In the genomic region with DNA sequence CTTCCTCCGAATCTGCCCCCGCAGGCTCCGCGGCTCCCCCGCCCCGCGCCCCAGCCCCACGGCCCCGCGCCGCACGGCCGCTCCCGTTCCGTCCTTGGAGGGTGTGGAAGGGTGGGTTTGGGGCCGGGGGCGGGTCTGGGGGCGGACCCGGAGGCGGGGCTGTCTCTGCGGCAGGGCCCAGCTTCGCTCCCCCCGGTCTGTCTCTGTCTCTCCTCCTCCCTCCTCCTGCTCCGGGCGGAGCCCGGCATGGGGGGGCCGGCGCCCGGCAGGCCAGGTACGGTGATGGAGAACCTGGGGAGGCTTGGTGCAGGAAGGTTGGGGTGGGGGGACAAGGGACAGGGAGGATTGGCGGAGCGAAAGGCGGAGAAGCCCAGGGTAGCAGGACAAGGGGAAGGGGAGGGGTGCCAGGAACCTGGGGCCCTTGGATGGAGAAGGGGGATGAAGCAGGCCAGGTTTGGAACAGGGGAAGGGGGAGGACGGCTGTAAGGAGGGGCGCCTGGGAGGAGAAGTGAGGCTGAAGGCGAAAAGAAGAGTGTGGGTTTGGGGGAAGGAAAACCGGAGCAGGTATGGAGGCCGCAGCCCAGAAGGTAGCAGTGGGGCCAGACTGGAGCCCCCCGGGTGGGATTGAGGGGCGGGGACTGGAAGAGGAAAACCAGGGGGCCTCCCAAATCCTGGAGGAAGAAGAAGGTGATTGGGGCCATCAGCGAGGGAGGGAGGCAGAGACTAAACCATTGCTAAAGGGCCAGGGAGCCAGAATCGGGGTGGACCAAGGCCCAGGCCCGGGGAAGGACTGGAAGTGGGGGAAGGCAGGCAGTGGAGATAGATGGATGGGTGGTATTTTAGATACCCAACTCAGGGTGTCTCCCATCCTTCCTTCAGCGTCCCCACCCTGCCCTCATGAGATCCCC, we compare ENCODE assay signal across 1 cellular context.
TF ChIP-seq lines count a peak whose summit lies in the region.

A gene (plus strand): TSS at position 200 of the 908 bp plus-strand sequence. CDS start 1,385 bp downstream, outside the sequence.

TF ChIP-seq in HCT116, 20 proteins besides CTCF, POLR2A, EP300 and RAD21:
- TF ChIP-seq YY1 (IDR thresholded peaks at IDR 0.05; ENCODE audit: extremely low read depth, insufficient replicate concordance, low read depth, low read length) = peak; percentile 4
- TF ChIP-seq SRF (IDR thresholded peaks at IDR 0.05; ENCODE audit: low read depth) = no peak
- peak; percentile 8 for TF ChIP-seq POLR2AphosphoS5 (IDR thresholded peaks at IDR 0.05; ENCODE audit: low read depth, low read length)
